8 cellular contexts compared by ENCODE assay signal in the genomic region with DNA sequence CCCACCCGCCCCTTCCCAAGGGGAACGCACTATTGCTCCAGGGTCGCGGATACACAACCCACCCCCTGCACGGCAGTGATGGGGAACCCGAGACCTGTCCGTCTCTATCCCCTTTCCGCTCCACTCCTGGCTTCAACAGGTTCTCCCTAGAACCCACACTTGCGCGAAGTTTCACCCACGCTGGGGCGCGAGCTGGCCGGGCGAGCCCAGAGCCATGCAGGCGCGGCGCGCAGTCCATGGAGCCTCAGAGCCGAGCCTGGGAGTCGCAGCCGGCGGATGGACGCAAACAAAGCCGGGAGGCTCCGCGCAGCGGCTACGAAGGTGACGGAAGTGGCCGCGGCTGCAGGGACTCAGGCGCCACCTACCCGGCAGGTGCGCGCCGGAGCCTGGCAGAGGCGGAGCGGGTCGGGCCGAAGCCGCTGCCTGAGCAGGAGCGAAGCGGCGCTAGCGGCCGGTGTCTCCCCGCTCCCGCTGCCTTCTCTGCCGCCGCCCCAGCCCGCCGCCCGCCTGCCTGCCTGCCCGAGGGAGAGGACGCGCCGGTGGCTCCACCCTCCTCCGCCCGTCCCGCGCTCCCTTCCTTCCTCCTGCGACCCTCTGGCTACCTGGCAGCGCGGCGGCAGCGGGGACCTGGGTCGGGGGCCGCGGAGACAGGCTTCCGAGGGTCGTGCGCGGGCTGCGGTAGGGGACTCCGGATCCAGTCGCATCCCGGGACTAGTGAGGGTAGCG.
DNase-seq lines count a peak whose midpoint lies in the region; ATAC-seq and TF ChIP-seq lines count a peak whose summit lies in the region.

No MANE protein-coding gene starts in this region.

- peak overlapping the region; percentile 22 for H3K4me3 ChIP-seq in retinal pigment epithelial cell (ENCODE audit: low read length)

- ATAC-seq in GM21717 (IDR thresholded peaks at IDR 0.05; ENCODE audit: unreplicated experiment) (no peak), GM21360 (IDR thresholded peaks at IDR 0.05; ENCODE audit: unreplicated experiment) (no peak)

- peak; percentile 72 for DNase-seq in DMS 273 (lab: John Stamatoyannopoulos, UW; ENCODE audit: unreplicated experiment)
- DNase-seq in DMS 273 treated with DMSO at 0.1 percent for 48 hours (lab: John Stamatoyannopoulos, UW), result no peak
- peak; percentile 71 for DNase-seq in RPMI8226
- DNase-seq in germinal center (ENCODE audit: low spot score), result peak; percentile 69
- no peak for DNase-seq in retinal pigment epithelial cell (ENCODE audit: low read depth)
- DNase-seq in COLO829 (ENCODE audit: low spot score), result no peak

- TF ChIP-seq CTCF in retinal pigment epithelial cell (conservative IDR thresholded peaks at IDR 0.05; ENCODE audit: low read depth, low read length), result no peak

Comparison
In these comparisons a context has a peak if more than half of its experiments do, and no peak if none do; other contexts are left out.
1. DNase-seq: peak in DMS 273 (single experiment), RPMI8226 (single experiment) and germinal center (single experiment); none in DMS 273 treated with DMSO at 0.1 percent for 48 hours (single experiment), retinal pigment epithelial cell (single experiment) and COLO829 (single experiment).